ENCODE assay signal across 8 cellular contexts in genomic region chr7:142520885-142521284, GRCh38.
DNase-seq lines count a peak whose midpoint lies in the region; TF ChIP-seq lines count a peak whose summit lies in the region.
"Not testable (repeated sequence)": the region's sequence is repeated elsewhere in the genome, so short reads cannot be mapped to it uniquely, and the experiment has no call there.

No MANE protein-coding gene starts in this region.

- peaks cover 24% of the 10 kb centered on the region for H3K4me1 Mint-ChIP-seq in activated CD4-positive, alpha-beta T cell treated with anti-CD3 and anti-CD28 coated beads, Interleukin-2, amount 10 ng/mL, durations not matched to agents 7 days and 5 days
- H3K4me1 Mint-ChIP-seq in glutamatergic neuron (ENCODE audit: low read depth, unreplicated experiment) = peaks cover 52% of the 10 kb centered on the region
- not testable (repeated sequence) for H3K4me1 Mint-ChIP-seq in neural crest cell

- H3K4me3 Mint-ChIP-seq in activated CD4-positive, alpha-beta T cell treated with anti-CD3 and anti-CD28 coated beads, Interleukin-2, amount 10 ng/mL, durations not matched to agents 7 days and 5 days; glutamatergic neuron (ENCODE audit: unreplicated experiment); neural crest cell: not testable (repeated sequence)

- H3K36me3 Mint-ChIP-seq in activated CD4-positive, alpha-beta T cell treated with anti-CD3 and anti-CD28 coated beads, Interleukin-2, amount 10 ng/mL, durations not matched to agents 7 days and 5 days (ENCODE audit: low read depth); glutamatergic neuron (ENCODE audit: unreplicated experiment); neural crest cell (ENCODE audit: low read depth): not testable (repeated sequence)

- H3K27me3 Mint-ChIP-seq in activated CD4-positive, alpha-beta T cell treated with anti-CD3 and anti-CD28 coated beads, Interleukin-2, amount 10 ng/mL, durations not matched to agents 7 days and 5 days; glutamatergic neuron (ENCODE audit: unreplicated experiment): not testable (repeated sequence)
- H3K27me3 Mint-ChIP-seq in neural crest cell (ENCODE audit: low read depth) = peaks cover 32% of the 10 kb centered on the region

- H3K9me3 Mint-ChIP-seq in activated CD4-positive, alpha-beta T cell treated with anti-CD3 and anti-CD28 coated beads, Interleukin-2, amount 10 ng/mL, durations not matched to agents 7 days and 5 days; glutamatergic neuron (ENCODE audit: unreplicated experiment); neural crest cell: not testable (repeated sequence)

- not testable (repeated sequence) for TF ChIP-seq EP300 in Ishikawa (IDR thresholded peaks at IDR 0.05; ENCODE audit: borderline replicate concordance)

- TF ChIP-seq CTCF in AG04449 (IDR thresholded peaks at IDR 0.05; ENCODE audit: insufficient read depth, low read length, missing control alignments) (peak; percentile 48), GM10248 (IDR thresholded peaks at IDR 0.05; ENCODE audit: control extremely low read depth, extremely low read depth, low read depth, missing control alignments) (peak; percentile 48), cardiac fibroblast (IDR thresholded peaks at IDR 0.05; ENCODE audit: low read depth, low read length) (peak; percentile 67), neural crest cell (conservative IDR thresholded peaks at IDR 0.05) (peak; percentile 31)
- not testable (repeated sequence) for TF ChIP-seq CTCF in glutamatergic neuron (IDR thresholded peaks at IDR 0.05; ENCODE audit: partially characterized antibody, unreplicated experiment)

- CTCF ChIA-PET in AG04449 (lab: Yijun Ruan, JAX) = interaction anchor here (0.8 to 65.6 kb wide), 17 partner anchors 11 to 293 kb away, joined by 3 to 2267 read pairs (median 5); no protein-coding TSS in a partner anchor
- CTCF ChIA-PET in GM10248 (lab: Yijun Ruan, JAX) = interaction anchor here (1.0 to 8.0 kb wide), 7 partner anchors 14 to 291 kb away, joined by 3 to 72 read pairs (median 6); no protein-coding TSS in a partner anchor
- CTCF ChIA-PET in activated CD4-positive, alpha-beta T cell treated with anti-CD3 and anti-CD28 coated beads, Interleukin-2, amount 10 ng/mL, durations not matched to agents 7 days and 5 days (lab: Charles Lee) = interaction anchor here (1.2 to 3.0 kb wide), 2 partner anchors 20 to 60 kb away, joined by 5 to 10 read pairs; no protein-coding TSS in a partner anchor

- TF ChIP-seq RAD21 in Ishikawa (IDR thresholded peaks at IDR 0.05; ENCODE audit: low read depth) = peak; percentile 23; the same call in 1 of the 2 replicates

- POLR2A ChIA-PET in AG04449 (lab: Yijun Ruan, JAX); GM10248 (lab: Yijun Ruan, JAX); activated CD4-positive, alpha-beta T cell treated with anti-CD3 and anti-CD28 coated beads, Interleukin-2, amount 10 ng/mL, durations not matched to agents 7 days and 5 days (lab: Charles Lee): not testable (repeated sequence)

- peak overlapping the region; percentile 86 for H3K27ac Mint-ChIP-seq in activated CD4-positive, alpha-beta T cell treated with anti-CD3 and anti-CD28 coated beads, Interleukin-2, amount 10 ng/mL, durations not matched to agents 7 days and 5 days
- H3K27ac Mint-ChIP-seq in glutamatergic neuron (ENCODE audit: unreplicated experiment) = peak overlapping the region; percentile 93
- not testable (repeated sequence) for H3K27ac Mint-ChIP-seq in neural crest cell (ENCODE audit: unreplicated experiment)

- DNase-seq in AG04449 (ENCODE audit: low read depth, low spot score); GM10248 (ENCODE audit: extremely low spot score); activated CD4-positive, alpha-beta T cell treated with anti-CD3 and anti-CD28 coated beads, Interleukin-2, amount 10 ng/mL, durations not matched to agents 7 days and 5 days; glutamatergic neuron; neural crest cell (ENCODE audit: low read depth, low spot score): not testable (repeated sequence)
- DNase-seq in RKO (ENCODE audit: low spot score) (peak; percentile 35), cardiac fibroblast (ENCODE audit: low read depth in 2 of 2) (peak; percentile 14 to 21)

- H3K4me3 ChIP-seq in AG04449 (ENCODE audit: low read depth, low read length); cardiac fibroblast (replicated peaks in 1 of 2; ENCODE audit: low read depth in 2 of 2, low read length in 2 of 2): not testable (repeated sequence)
